Comparison of ENCODE assay signal across 8 cellular contexts in genomic region chr6:163405412-163406309, GRCh38. TPM values are rescaled to one million over a fixed set of nuclear protein-coding genes. Genes with fewer than 3 reads are reported as not detected.
DNase-seq lines count a peak whose midpoint lies in the region; ATAC-seq and TF ChIP-seq lines count a peak whose summit lies in the region.

No MANE protein-coding gene starts in this region.

- CTCF ChIA-PET in AG04449 (lab: Yijun Ruan, JAX), result interaction anchor here (1.1 kb wide), 1 partner anchor 1522 kb away, joined by 3 read pairs; no protein-coding TSS in a partner anchor

- H3K4me3 Mint-ChIP-seq in nephron progenitor cell (no peak overlapping the region), type B pancreatic cell (no peak overlapping the region)

- H3K36me3 Mint-ChIP-seq in nephron progenitor cell (ENCODE audit: low read depth), result no peaks in the 10 kb centered on the region
- H3K36me3 Mint-ChIP-seq in type B pancreatic cell, result no peaks in the 10 kb centered on the region

- H3K4me3 ChIP-seq in AG04449 (ENCODE audit: low read depth, low read length), result peak overlapping the region; percentile 50
- H3K4me3 ChIP-seq in epithelial cell of proximal tubule (ENCODE audit: low read depth, low read length), result peak overlapping the region; percentile 47
- no peak overlapping the region for H3K4me3 ChIP-seq in SJCRH30

- H3K4me1 Mint-ChIP-seq in nephron progenitor cell, result peaks cover 26% of the 10 kb centered on the region
- peaks cover 12% of the 10 kb centered on the region for H3K4me1 Mint-ChIP-seq in type B pancreatic cell (ENCODE audit: unreplicated experiment)

- peak overlapping the region; percentile 70 for H3K27ac Mint-ChIP-seq in nephron progenitor cell
- H3K27ac Mint-ChIP-seq in type B pancreatic cell, result no peak overlapping the region

- ATAC-seq in GM18873 (IDR thresholded peaks at IDR 0.05; ENCODE audit: low FRiP score, unreplicated experiment) (peak; percentile 58), HG03095 (IDR thresholded peaks at IDR 0.05; ENCODE audit: unreplicated experiment) (peak; percentile 71)

- H3K9me3 Mint-ChIP-seq in nephron progenitor cell, result peaks cover 8% of the 10 kb centered on the region
- no peaks in the 10 kb centered on the region for H3K9me3 Mint-ChIP-seq in type B pancreatic cell

- H3K27me3 Mint-ChIP-seq in nephron progenitor cell (ENCODE audit: low read depth, poor library complexity) (no peaks in the 10 kb centered on the region), type B pancreatic cell (no peaks in the 10 kb centered on the region)

- no peaks in the 10 kb centered on the region for H3K9me3 ChIP-seq in SJCRH30 (replicated peaks)

- no peaks in the 10 kb centered on the region for H3K4me1 ChIP-seq in SJCRH30

- DNase-seq in AG04449 (ENCODE audit: low read depth, low spot score), result no peak
- peak; percentile 50 for DNase-seq in UCSD-AML1 (lab: John Stamatoyannopoulos, UW; ENCODE audit: unreplicated experiment)
- DNase-seq in epithelial cell of proximal tubule (ENCODE audit: low read depth), result no peak
- no peak for DNase-seq in nephron progenitor cell
- DNase-seq in type B pancreatic cell (ENCODE audit: extremely low spot score, unreplicated experiment), result no peak
- no peak for DNase-seq in SJCRH30

- POLR2A ChIA-PET in AG04449 (lab: Yijun Ruan, JAX), result interaction anchor here (0.5 kb wide), 1 partner anchor 19 kb away, joined by 5 read pairs; no protein-coding TSS in a partner anchor

- TF ChIP-seq CTCF in AG04449 (IDR thresholded peaks at IDR 0.05; ENCODE audit: insufficient read depth, low read length, missing control alignments) (no peak), epithelial cell of proximal tubule (conservative IDR thresholded peaks at IDR 0.05; ENCODE audit: low read depth, low read length) (no peak), nephron progenitor cell (IDR thresholded peaks at IDR 0.05) (no peak), type B pancreatic cell (conservative IDR thresholded peaks at IDR 0.05) (no peak)

- H3K36me3 ChIP-seq in SJCRH30, result no peaks in the 10 kb centered on the region

- no peaks in the 10 kb centered on the region for H3K27me3 ChIP-seq in SJCRH30

- no peak overlapping the region for H3K27ac ChIP-seq in SJCRH30

RNA-seq across cellular contexts. Expression of gene QKI, which starts 8.9 kb away (rescaled TPM):
- total RNA-seq in epithelial cell of proximal tubule (95.0 and 140 TPM in 2 replicates), type B pancreatic cell (ENCODE audit: low replicate concordance) (50.4 and 150 TPM in 2 replicates)
- 224 and 254 TPM in 2 replicates for total RNA-seq in SJCRH30 (2014; rRNA removed; shearing (Covaris generic))
